9 cellular contexts compared by ENCODE assay signal in genomic region chr15:78750566-78750965, GRCh38.
DNase-seq lines count a peak whose midpoint lies in the region; ATAC-seq lines count a peak whose summit lies in the region.
"Had no signal": no experiment of that assay in that cellular context is flagged by ENCODE, and none has a peak within 500 bp of the region (broad histone marks: within the 10 kb centered on the region; RNA-seq: fewer than 3 reads in every experiment).

No MANE protein-coding gene starts in this region.

- no peak overlapping the region for H3K27ac ChIP-seq in HUES64 (ENCODE audit: low read depth, low read length)
- H3K27ac ChIP-seq in iPS-20b (ENCODE audit: low read length): no peak overlapping the region

- H3K36me3 ChIP-seq in HUES64 (ENCODE audit: insufficient read depth, low read length) (no peaks in the 10 kb centered on the region), iPS-20b (ENCODE audit: insufficient read depth, low read depth, low read length) (no peaks in the 10 kb centered on the region)
- H3K36me3 ChIP-seq: HAP-1 had no signal

- H3K27me3 Mint-ChIP-seq in activated naive CD8-positive, alpha-beta T cell treated with anti-CD3 and anti-CD28 coated beads, Interleukin-2, amount 50 U/mL, for 24 hours: no peaks in the 10 kb centered on the region

- H3K9ac ChIP-seq in HUES64 (ENCODE audit: low read depth, low read length): no peak overlapping the region
- H3K9ac ChIP-seq in iPS-20b (ENCODE audit: low read depth, low read length): no peak overlapping the region

- H3K36me3 Mint-ChIP-seq in activated naive CD8-positive, alpha-beta T cell treated with anti-CD3 and anti-CD28 coated beads, Interleukin-2, amount 50 U/mL, for 24 hours (ENCODE audit: low read depth): no peaks in the 10 kb centered on the region
- no peaks in the 10 kb centered on the region for H3K36me3 Mint-ChIP-seq in stimulated activated effector memory CD8-positive, alpha-beta T cell treated with anti-CD3 and anti-CD28 coated beads, Interleukin-12 subunit alpha, Interleukin-12 subunit beta, amount 100 ng/mL, for 72 hours

- WGBS in HUES64: 83% methylated on average over 7 of the region's 7 CpGs

- H3K4me3 ChIP-seq in HUES64 (ENCODE audit: low read length) (peak overlapping the region; percentile 41), iPS-20b (ENCODE audit: low read length) (peak overlapping the region; percentile 46)
- H3K4me3 ChIP-seq: HAP-1 had no signal

- H3K27me3 ChIP-seq in HUES64 (ENCODE audit: insufficient read depth, low read length): peaks cover 10% of the 10 kb centered on the region; the same call in 1 of the 2 replicates
- H3K27me3 ChIP-seq in iPS-20b (ENCODE audit: insufficient read depth, low read length): peaks cover 5% of the 10 kb centered on the region; the same call in 1 of the 2 replicates

- peaks cover 5% of the 10 kb centered on the region for H3K4me1 Mint-ChIP-seq in activated naive CD8-positive, alpha-beta T cell treated with anti-CD3 and anti-CD28 coated beads, Interleukin-2, amount 50 U/mL, for 24 hours
- H3K4me1 Mint-ChIP-seq in stimulated activated effector memory CD8-positive, alpha-beta T cell treated with anti-CD3 and anti-CD28 coated beads, Interleukin-12 subunit alpha, Interleukin-12 subunit beta, amount 100 ng/mL, for 72 hours: peaks cover 6% of the 10 kb centered on the region

- ATAC-seq in activated naive CD8-positive, alpha-beta T cell treated with anti-CD3 and anti-CD28 coated beads, Interleukin-2, amount 50 U/mL, for 24 hours: no peak
- no peak for ATAC-seq in stimulated activated effector memory CD8-positive, alpha-beta T cell treated with anti-CD3 and anti-CD28 coated beads, Interleukin-12 subunit alpha, Interleukin-12 subunit beta, amount 100 ng/mL, for 72 hours
- ATAC-seq in HG02870 (IDR thresholded peaks at IDR 0.05; ENCODE audit: unreplicated experiment) (no peak), HG03378 (IDR thresholded peaks at IDR 0.05; ENCODE audit: unreplicated experiment) (no peak)

- DNase-seq in activated naive CD8-positive, alpha-beta T cell treated with anti-CD3 and anti-CD28 coated beads, Interleukin-2, amount 50 U/mL, for 24 hours: no peak
- DNase-seq in stimulated activated effector memory CD8-positive, alpha-beta T cell treated with anti-CD3 and anti-CD28 coated beads, Interleukin-12 subunit alpha, Interleukin-12 subunit beta, amount 100 ng/mL, for 72 hours (ENCODE audit: low spot score in 2 of 2): no peak
- DNase-seq in GDM1 (lab: John Stamatoyannopoulos, UW) (no peak), kidney tubule cell (ENCODE audit: low spot score) (no peak)

- no peaks in the 10 kb centered on the region for H3K9me3 Mint-ChIP-seq in activated naive CD8-positive, alpha-beta T cell treated with anti-CD3 and anti-CD28 coated beads, Interleukin-2, amount 50 U/mL, for 24 hours
- H3K9me3 Mint-ChIP-seq in stimulated activated effector memory CD8-positive, alpha-beta T cell treated with anti-CD3 and anti-CD28 coated beads, Interleukin-12 subunit alpha, Interleukin-12 subunit beta, amount 100 ng/mL, for 72 hours: no peaks in the 10 kb centered on the region

- H3K27ac Mint-ChIP-seq in activated naive CD8-positive, alpha-beta T cell treated with anti-CD3 and anti-CD28 coated beads, Interleukin-2, amount 50 U/mL, for 24 hours: no peak overlapping the region
- peak overlapping the region; percentile 45 for H3K27ac Mint-ChIP-seq in stimulated activated effector memory CD8-positive, alpha-beta T cell treated with anti-CD3 and anti-CD28 coated beads, Interleukin-12 subunit alpha, Interleukin-12 subunit beta, amount 100 ng/mL, for 72 hours

- H3K4me3 Mint-ChIP-seq in activated naive CD8-positive, alpha-beta T cell treated with anti-CD3 and anti-CD28 coated beads, Interleukin-2, amount 50 U/mL, for 24 hours: peak overlapping the region; percentile 26
- peak overlapping the region; percentile 53 for H3K4me3 Mint-ChIP-seq in stimulated activated effector memory CD8-positive, alpha-beta T cell treated with anti-CD3 and anti-CD28 coated beads, Interleukin-12 subunit alpha, Interleukin-12 subunit beta, amount 100 ng/mL, for 72 hours

- no peaks in the 10 kb centered on the region for H3K9me3 ChIP-seq in HUES64 (ENCODE audit: insufficient read depth, low read depth, low read length)
- no peaks in the 10 kb centered on the region for H3K9me3 ChIP-seq in iPS-20b (ENCODE audit: insufficient read depth, low read depth, low read length)
- H3K9me3 ChIP-seq: HAP-1 had no signal

- no peaks in the 10 kb centered on the region; the same call in 1 of the 2 replicates for H3K4me1 ChIP-seq in HUES64 (ENCODE audit: insufficient read depth, low read length)
- no peaks in the 10 kb centered on the region for H3K4me1 ChIP-seq in iPS-20b (ENCODE audit: insufficient read depth, low read length)
- H3K4me1 ChIP-seq: HAP-1 had no signal
